In the genomic region with DNA sequence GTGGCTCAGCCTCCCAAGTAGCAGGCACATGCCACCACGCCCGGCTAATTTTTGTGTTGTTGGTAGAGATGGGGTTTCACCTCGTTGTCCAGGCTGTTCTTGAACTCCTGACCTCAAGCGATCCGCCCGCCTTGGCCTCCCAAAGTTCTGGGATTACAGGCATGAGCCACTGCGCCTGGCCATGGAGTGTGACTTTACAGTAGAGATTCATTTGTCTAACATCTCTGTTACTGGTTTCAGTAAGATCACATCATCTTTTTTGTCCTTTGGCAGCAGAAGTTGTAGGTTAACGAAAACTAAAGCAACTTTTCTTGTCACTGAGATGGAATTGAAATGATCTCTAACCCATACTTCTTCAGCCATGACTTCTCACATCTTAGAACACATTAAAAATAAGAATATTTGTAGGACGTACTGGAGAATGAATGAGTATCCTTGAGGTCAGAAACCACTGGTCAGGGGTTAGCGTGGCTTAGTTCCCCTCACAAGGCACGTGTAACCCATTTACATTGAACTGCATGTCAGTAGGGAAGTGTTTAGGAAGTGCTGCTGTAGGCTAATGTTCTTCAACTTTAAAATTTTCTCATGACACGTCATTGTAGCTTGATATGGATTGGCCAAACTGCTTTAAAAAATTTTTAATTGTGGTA, we compare ENCODE assay signal across 14 cellular contexts.
DNase-seq lines count a peak whose midpoint lies in the region; ATAC-seq and TF ChIP-seq lines count a peak whose summit lies in the region.
"Had no signal": no experiment of that assay in that cellular context is flagged by ENCODE, and none has a peak within 500 bp of the region (broad histone marks: within the 10 kb centered on the region; RNA-seq: fewer than 3 reads in every experiment).

No MANE protein-coding gene starts in this region.

- no peaks in the 10 kb centered on the region for H3K9me3 ChIP-seq in ascending aorta
- H3K9me3 ChIP-seq: colonic mucosa, pancreas, transverse colon had no signal

- ATAC-seq in GM19468 (IDR thresholded peaks at IDR 0.05; ENCODE audit: extremely low read depth, unreplicated experiment) = peak; percentile 5
- peak; percentile 57 for ATAC-seq in HG02981 (IDR thresholded peaks at IDR 0.05; ENCODE audit: unreplicated experiment)
- ATAC-seq: activated naive CD8-positive, alpha-beta T cell treated with anti-CD3 and anti-CD28 coated beads, Interleukin-2, amount 50 U/mL, for 24 hours had no signal

- no peak for TF ChIP-seq CTCF in GM06990 (IDR thresholded peaks at IDR 0.05; ENCODE audit: insufficient read depth, low read length, poor library complexity, severe bottlenecking)
- no peak for TF ChIP-seq CTCF in ascending aorta (IDR thresholded peaks at IDR 0.05)

- peak overlapping the region; percentile 80 to 84 for H3K27ac ChIP-seq in ascending aorta
- H3K27ac ChIP-seq: colonic mucosa, transverse colon, WERI-Rb-1 had no signal

- no peak overlapping the region for H3K4me3 ChIP-seq in GM06990 (replicated peaks; ENCODE audit: low read depth, low read length)
- H3K4me3 ChIP-seq in ascending aorta = no peak overlapping the region
- H3K4me3 ChIP-seq: colonic mucosa, pancreas, transverse colon had no signal

- H3K27me3 ChIP-seq in GM06990 (replicated peaks; ENCODE audit: control insufficient read depth, insufficient read depth, low read length) = no peaks in the 10 kb centered on the region
- H3K27me3 ChIP-seq in ascending aorta = no peaks in the 10 kb centered on the region
- H3K27me3 ChIP-seq: colonic mucosa, pancreas, transverse colon had no signal

- intact Hi-C loops in ascending aorta (cut with DNase I) = loop anchor here (5.0 kb wide), 1 partner anchor 34 kb away; no protein-coding TSS in a partner anchor

- no peaks in the 10 kb centered on the region for H3K36me3 ChIP-seq in GM06990 (ENCODE audit: control insufficient read depth, insufficient read depth, low read length)
- no peaks in the 10 kb centered on the region for H3K36me3 ChIP-seq in ascending aorta
- H3K36me3 ChIP-seq: colonic mucosa, pancreas, transverse colon had no signal

- DNase-seq in GM06990 (ENCODE audit: extremely low read depth, insufficient read length) = peak; percentile 42
- no peak for DNase-seq in ascending aorta (ENCODE audit: low spot score in 2 of 2)
- no peak for DNase-seq in mesenteric fat pad (ENCODE audit: low spot score)
- DNase-seq in NK-92 (lab: John Stamatoyannopoulos, UW; ENCODE audit: unreplicated experiment) = no peak
- DNase-seq in OCI-M2 (lab: John Stamatoyannopoulos, UW; ENCODE audit: unreplicated experiment) = no peak
- no peak for DNase-seq in NCI-H1436 (lab: John Stamatoyannopoulos, UW)
- DNase-seq: activated CD8-positive, alpha-beta memory T cell treated with anti-CD3 and anti-CD28 coated beads, Interleukin-2, amount 50 U/mL, for 4 hours; activated naive CD8-positive, alpha-beta T cell treated with anti-CD3 and anti-CD28 coated beads, Interleukin-2, amount 50 U/mL, for 24 hours; colonic mucosa; pancreas; transverse colon; WERI-Rb-1 had no signal

- H3K4me1 ChIP-seq in ascending aorta = peaks cover 4 to 21% of the 10 kb centered on the region in 2 donors
- H3K4me1 ChIP-seq: colonic mucosa had no signal
